8 cellular contexts compared by ENCODE assay signal in the genomic region with DNA sequence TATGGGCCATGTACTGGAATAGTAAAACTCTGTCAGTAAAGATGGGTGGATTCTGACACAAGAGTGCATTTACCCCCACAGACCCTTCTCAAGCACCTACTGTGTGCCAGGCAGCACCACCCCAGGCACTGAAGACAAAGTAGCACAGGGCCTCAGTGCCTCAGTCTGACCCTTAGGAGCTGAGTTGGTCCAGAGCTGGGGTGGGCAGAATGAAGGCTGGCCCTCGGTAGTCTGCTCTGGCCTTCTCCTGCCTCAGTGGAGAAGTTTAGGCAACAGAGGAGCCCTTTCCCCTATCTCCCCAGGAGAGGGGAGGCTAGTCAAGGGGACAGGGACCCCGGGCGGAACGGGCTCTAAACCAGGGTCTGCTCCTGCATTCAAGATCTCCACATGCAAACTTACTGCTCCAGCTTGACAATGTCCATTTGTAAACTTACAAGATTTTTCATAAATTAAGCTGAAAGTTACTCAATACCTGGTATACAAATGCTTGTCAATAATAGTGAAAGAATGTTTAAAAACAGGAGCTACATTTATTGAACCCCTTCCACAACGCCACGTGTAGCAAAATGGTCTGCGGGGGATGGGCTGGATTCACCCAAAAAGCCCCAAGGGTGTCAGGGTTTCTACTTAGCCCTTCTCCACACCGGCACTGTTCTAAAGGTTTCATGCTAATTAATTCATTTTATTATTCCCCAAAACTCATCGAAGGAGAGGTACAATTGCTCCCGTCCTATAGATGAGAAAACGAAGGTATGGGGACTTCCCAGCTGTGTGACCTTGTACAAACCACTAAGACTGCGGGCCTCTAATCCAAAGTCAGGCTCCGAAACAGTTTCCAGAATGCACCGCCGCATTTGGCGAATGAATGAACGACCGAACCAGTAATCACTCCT. TPM values are rescaled to one million over a fixed set of nuclear protein-coding genes. Genes with fewer than 3 reads are reported as not detected.
DNase-seq lines count a peak whose midpoint lies in the region; ATAC-seq and TF ChIP-seq lines count a peak whose summit lies in the region.

No MANE protein-coding gene starts in this region.

- H3K27ac ChIP-seq in Panc1 (ENCODE audit: low read length) (peak overlapping the region; percentile 95), tibial artery (peak overlapping the region; percentile 97 to 98)

- peak overlapping the region; percentile 87 for H3K9ac ChIP-seq in mucosa of stomach (ENCODE audit: low read length)

- H3K4me3 ChIP-seq in Panc1 (ENCODE audit: low read depth in 2 of 2, low read length in 2 of 2) (peak overlapping the region; percentile 79 to 82), cardiac fibroblast (replicated peaks in 1 of 2; ENCODE audit: low read depth in 2 of 2, low read length in 2 of 2) (peak overlapping the region; percentile 68 to 75), mucosa of stomach (ENCODE audit: low read length) (peak overlapping the region; percentile 82), tibial artery (peak overlapping the region; percentile 75 to 95)

- H3K4me1 ChIP-seq in Panc1 (ENCODE audit: control insufficient read depth, insufficient read depth, low read length) (peaks cover 64% of the 10 kb centered on the region), mucosa of stomach (ENCODE audit: control insufficient read depth, insufficient read depth, low read length) (peaks cover 56% of the 10 kb centered on the region), tibial artery (peaks cover 0 to 64% (median 51%) of the 10 kb centered on the region in 4 donors)

- ATAC-seq in Right ventricle myocardium superior (ENCODE audit: poor library complexity) (no peak), left ventricle myocardium superior (no peak), Panc1 (no peak)

- CTCF ChIA-PET in Panc1 (lab: Charles Lee), result interaction anchor here (0.7 kb wide), 1 partner anchor 173 kb away, joined by 3 read pairs; the partner anchor contains the start of gene SKP1

- POLR2A ChIA-PET in Panc1 (lab: Charles Lee), result interaction anchor here (0.7 to 1.0 kb wide), 3 partner anchors 13 to 23 kb away, joined by 3 to 9 read pairs (median 8); no protein-coding TSS in a partner anchor

- in situ Hi-C loops in Panc1 (cut with HindIII; ENCODE audit: low pct_unique_long_range_greater_than_20kb, low sequenced_read_pairs), result no loop called here

- peak; percentile 22 for DNase-seq in Right ventricle myocardium superior
- DNase-seq in left ventricle myocardium superior, result no peak
- DNase-seq in Panc1 (ENCODE audit: low read depth, low spot score), result no peak
- peak in 1 of 2 donors; percentile 53 for DNase-seq in cardiac fibroblast (ENCODE audit: low read depth in 2 of 2)
- no peak for DNase-seq in tibial artery
- DNase-seq in NCI-H510A treated with DMSO at 0.1 percent for 48 hours (lab: John Stamatoyannopoulos, UW), result no peak
- no peak for DNase-seq in DMS153 treated with DMSO at 0.1 percent for 48 hours (lab: John Stamatoyannopoulos, UW; ENCODE audit: unreplicated experiment)

- TF ChIP-seq CTCF in Panc1 (IDR thresholded peaks at IDR 0.05) (no peak), cardiac fibroblast (IDR thresholded peaks at IDR 0.05; ENCODE audit: low read depth, low read length) (no peak), tibial artery (IDR thresholded peaks at IDR 0.05) (no peak)

- H3K36me3 ChIP-seq in Panc1 (ENCODE audit: control insufficient read depth, insufficient read depth, low read length) (peaks cover 6% of the 10 kb centered on the region; the same call in 1 of the 2 replicates), mucosa of stomach (ENCODE audit: control insufficient read depth, insufficient read depth, low read length) (no peaks in the 10 kb centered on the region), tibial artery (no peaks in the 10 kb centered on the region)

- H3K27me3 ChIP-seq in Panc1 (ENCODE audit: control insufficient read depth, insufficient read depth, low read length), result no peaks in the 10 kb centered on the region
- H3K27me3 ChIP-seq in mucosa of stomach (ENCODE audit: control insufficient read depth, insufficient read depth, low read length), result no peaks in the 10 kb centered on the region
- no peaks in the 10 kb centered on the region for H3K27me3 ChIP-seq in tibial artery

- intact Hi-C loops in Right ventricle myocardium superior (cut with DNase I) (no loop called here), left ventricle myocardium superior (cut with micrococcal nuclease) (no loop called here), Panc1 (cut with micrococcal nuclease; ENCODE audit: unreplicated experiment) (no loop called here), tibial artery (cut with DNase I; ENCODE audit: low total_unique reads) (no loop called here)

- no peaks in the 10 kb centered on the region for H3K9me3 ChIP-seq in Panc1 (ENCODE audit: control insufficient read depth, insufficient read depth, low read depth, low read length)
- no peaks in the 10 kb centered on the region for H3K9me3 ChIP-seq in mucosa of stomach (ENCODE audit: control insufficient read depth, low read length)
- no peaks in the 10 kb centered on the region for H3K9me3 ChIP-seq in tibial artery

- TSS peak; percentile 75 for BruUV-seq in Panc1 (replicated peaks; lab: Mats Ljungman, UMichigan)

RNA-seq across cellular contexts. Expression of gene VDAC1, which starts 1.5 kb away (rescaled TPM):
- total RNA-seq in Right ventricle myocardium superior (475 TPM), left ventricle myocardium superior (515 TPM), Panc1 (2021; ENCODE audit: unreplicated experiment) (395 TPM)
- polyA plus RNA-seq in Panc1 (2012; ENCODE audit: insufficient read length), result 502 TPM

RNA-seq across cellular contexts. Expression of gene C5orf15, which starts 34.9 kb away (rescaled TPM):
- total RNA-seq in Right ventricle myocardium superior (34.8 TPM), left ventricle myocardium superior (32.9 TPM), Panc1 (2021; ENCODE audit: unreplicated experiment) (63.2 TPM)
- polyA plus RNA-seq in Panc1 (2012; ENCODE audit: insufficient read length), result 80.6 TPM
